ENCODE assay signal across 24 cellular contexts in genomic region chr1:211009944-211010343, GRCh38.
"Had no signal": no experiment of that assay in that cellular context is flagged by ENCODE, and none has a peak within 500 bp of the region (broad histone marks: within the 10 kb centered on the region; RNA-seq: fewer than 3 reads in every experiment).

No MANE protein-coding gene starts in this region.

- H3K27ac ChIP-seq: colonic mucosa, right atrium auricular region, thyroid gland had no signal

- H3K9me3 ChIP-seq: colonic mucosa, right atrium auricular region, thyroid gland had no signal

- H3K27ac Mint-ChIP-seq: activated CD8-positive, alpha-beta T cell treated with anti-CD3 and anti-CD28 coated beads for 36 hours; activated naive CD8-positive, alpha-beta T cell treated with anti-CD3 and anti-CD28 coated beads, Interleukin-2, amount 50 U/mL, for 24 hours; activated T-helper 2 cell treated with anti-CD3 and anti-CD28 coated beads, Interferon-gamma antibody, Interleukin-2, Interleukin-4, amounts not matched to agents 10 μg/mL and 5 μg/mL and 100 μg/mL, durations not matched to agents 14 hours and 24 hours and 36 hours; brain; nephron progenitor cell; progenitor cell of endocrine pancreas had no signal

- ATAC-seq: activated CD8-positive, alpha-beta T cell treated with anti-CD3 and anti-CD28 coated beads for 36 hours; activated naive CD8-positive, alpha-beta T cell treated with anti-CD3 and anti-CD28 coated beads, Interleukin-2, amount 50 U/mL, for 24 hours; left colon had no signal

- H3K4me3 Mint-ChIP-seq: activated CD8-positive, alpha-beta T cell treated with anti-CD3 and anti-CD28 coated beads for 36 hours; activated naive CD8-positive, alpha-beta T cell treated with anti-CD3 and anti-CD28 coated beads, Interleukin-2, amount 50 U/mL, for 24 hours; brain; nephron progenitor cell had no signal

- H3K27me3 Mint-ChIP-seq: brain had no signal

- H3K36me3 ChIP-seq: colonic mucosa, right atrium auricular region, thyroid gland had no signal

- H3K27me3 ChIP-seq: colonic mucosa, right atrium auricular region, thyroid gland had no signal

- DNase-seq: activated CD4-positive, alpha-beta T cell treated with anti-CD3 and anti-CD28 coated beads for 48 hours; activated CD4-positive, CD25-positive, alpha-beta regulatory T cell; activated CD8-positive, alpha-beta T cell treated with anti-CD3 and anti-CD28 coated beads for 36 hours; activated naive CD4-positive, alpha-beta T cell treated with Interleukin-2 at 50 U/mL for 16 hours; activated naive CD8-positive, alpha-beta T cell treated with anti-CD3 and anti-CD28 coated beads, Interleukin-2, amount 50 U/mL, for 24 hours; activated T-cell treated with anti-CD3 and anti-CD28 coated beads, Interleukin-2, amount 50 U/mL, for 1 hour; anterior cingulate cortex; central memory CD4-positive, alpha-beta T cell; colonic mucosa; erythroblast; foreskin melanocyte; hypothalamus; islet precursor cell; left colon; midbrain; nephron progenitor cell; stimulated activated CD4-positive, alpha-beta T cell treated with anti-CD3 and anti-CD28 coated beads, Interleukin-2, amount 100 ng/mL, for 24 hours; stimulated activated naive CD4-positive, alpha-beta T cell treated with Interleukin-2 at 50 U/mL for 16 hours; thyroid gland had no signal

- H3K4me3 ChIP-seq: colonic mucosa, lung, right atrium auricular region, thyroid gland had no signal

- H3K9me3 Mint-ChIP-seq: activated CD8-positive, alpha-beta T cell treated with anti-CD3 and anti-CD28 coated beads for 36 hours; activated naive CD8-positive, alpha-beta T cell treated with anti-CD3 and anti-CD28 coated beads, Interleukin-2, amount 50 U/mL, for 24 hours; activated T-helper 2 cell treated with anti-CD3 and anti-CD28 coated beads, Interferon-gamma antibody, Interleukin-2, Interleukin-4, amounts not matched to agents 10 μg/mL and 5 μg/mL and 100 μg/mL, durations not matched to agents 14 hours and 24 hours and 36 hours; nephron progenitor cell had no signal

- H3K4me1 Mint-ChIP-seq: activated naive CD8-positive, alpha-beta T cell treated with anti-CD3 and anti-CD28 coated beads, Interleukin-2, amount 50 U/mL, for 24 hours; nephron progenitor cell had no signal

- H3K4me1 ChIP-seq: colonic mucosa, right atrium auricular region, thyroid gland had no signal
